ENCODE assay signal across 17 cellular contexts in genomic region chr10:101072923-101073322, GRCh38. TPM values are rescaled to one million over a fixed set of nuclear protein-coding genes. Genes with fewer than 3 reads are reported as not detected.
A peak's percentile ranks its signal among the peaks of the same experiment; 100 is the strongest.
DNase-seq lines count a peak whose midpoint lies in the region; ATAC-seq and TF ChIP-seq lines count a peak whose summit lies in the region.
"Had no signal": no experiment of that assay in that cellular context is flagged by ENCODE, and none has a peak within 500 bp of the region (broad histone marks: within the 10 kb centered on the region; RNA-seq: fewer than 3 reads in every experiment).

No MANE protein-coding gene starts in this region.

- H3K27me3 Mint-ChIP-seq in dendritic cell treated with granulocyte-macrophage colony-stimulating factor and Interleukin-4, amounts not matched to agents 40 ng/mL and 50 ng/mL, for 4 days: peaks cover 34% of the 10 kb centered on the region
- peaks cover 21 to 53% of the 10 kb centered on the region in 2 donors for H3K27me3 Mint-ChIP-seq in CD8-positive, alpha-beta memory T cell

- DNase-seq in Ammon's horn (ENCODE audit: low spot score) (peak; percentile 14), H7 (peak; percentile 22), neuronal stem cell (ENCODE audit: low spot score) (no peak), transverse colon (no peak), NCI-H82 (lab: John Stamatoyannopoulos, UW) (no peak)
- no peak for DNase-seq in CD8-positive, alpha-beta memory T cell
- DNase-seq: 8988T, C1 segment of cervical spinal cord, NCI-H1417, NCI-H1930, NCI-H446 treated with DMSO at 0.1 percent for 48 hours, PC-9, SW 1271 had no signal

- no peak overlapping the region for H4K91ac ChIP-seq in neuronal stem cell (ENCODE audit: low read depth, low read length, poor library complexity)

- no peak overlapping the region for H3K4me3 Mint-ChIP-seq in dendritic cell treated with granulocyte-macrophage colony-stimulating factor and Interleukin-4, amounts not matched to agents 40 ng/mL and 50 ng/mL, for 4 days
- H3K4me3 Mint-ChIP-seq in CD8-positive, alpha-beta memory T cell: no peak overlapping the region

- H2BK120ac ChIP-seq in neuronal stem cell (ENCODE audit: low read depth, low read length): no peak overlapping the region

- POLR2A ChIA-PET in CD8-positive, alpha-beta memory T cell (lab: Charles Lee): no interaction called here

- ATAC-seq in HG02852 (IDR thresholded peaks at IDR 0.05; ENCODE audit: unreplicated experiment): no peak

- H3K4me1 ChIP-seq in neuronal stem cell (ENCODE audit: control insufficient read depth in 2 of 2, insufficient read depth in 1 of 2, low read depth in 1 of 2, low read length in 2 of 2) (peaks cover 0 to 6% of the 10 kb centered on the region in 2 donors), transverse colon (peaks cover 0 to 7% (median 0%) of the 10 kb centered on the region in 4 donors)
- H3K4me1 ChIP-seq in CD8-positive, alpha-beta memory T cell (ENCODE audit: insufficient read depth, low read length): no peaks in the 10 kb centered on the region
- H3K4me1 ChIP-seq: SJSA1 had no signal

- no peak overlapping the region for H2AFZ ChIP-seq in neuronal stem cell (ENCODE audit: low read length)
- H2AFZ ChIP-seq: PC-9 had no signal

- peak overlapping the region; percentile 93 for H3K27ac Mint-ChIP-seq in dendritic cell treated with granulocyte-macrophage colony-stimulating factor and Interleukin-4, amounts not matched to agents 40 ng/mL and 50 ng/mL, for 4 days
- peak overlapping the region in 1 of 8 donors; percentile 16 for H3K27ac Mint-ChIP-seq in CD8-positive, alpha-beta memory T cell

- H3K27ac ChIP-seq in neuronal stem cell (replicated peaks; ENCODE audit: low read length) (no peak overlapping the region), transverse colon (no peak overlapping the region)
- no peak overlapping the region for H3K27ac ChIP-seq in CD8-positive, alpha-beta memory T cell (ENCODE audit: low read depth, low read length)
- H3K27ac ChIP-seq: PC-9, SJSA1 had no signal

- H3K18ac ChIP-seq in neuronal stem cell (ENCODE audit: low read length): no peak overlapping the region

- H3K36me3 Mint-ChIP-seq in dendritic cell treated with granulocyte-macrophage colony-stimulating factor and Interleukin-4, amounts not matched to agents 40 ng/mL and 50 ng/mL, for 4 days (ENCODE audit: low read depth): no peaks in the 10 kb centered on the region
- H3K36me3 Mint-ChIP-seq in CD8-positive, alpha-beta memory T cell: no peaks in the 10 kb centered on the region
- H3K36me3 Mint-ChIP-seq: IgD-negative memory B cell had no signal

- H2BK15ac ChIP-seq in neuronal stem cell (ENCODE audit: low read length): no peak overlapping the region

- H3K23ac ChIP-seq in neuronal stem cell (ENCODE audit: low read depth, low read length, poor library complexity): no peak overlapping the region

- H4K8ac ChIP-seq in neuronal stem cell (ENCODE audit: low read depth, low read length): no peak overlapping the region

- H3K9me3 Mint-ChIP-seq in dendritic cell treated with granulocyte-macrophage colony-stimulating factor and Interleukin-4, amounts not matched to agents 40 ng/mL and 50 ng/mL, for 4 days: no peaks in the 10 kb centered on the region
- no peaks in the 10 kb centered on the region for H3K9me3 Mint-ChIP-seq in CD8-positive, alpha-beta memory T cell
- H3K9me3 Mint-ChIP-seq: IgD-negative memory B cell had no signal

- H3K27me3 ChIP-seq in H7 (ENCODE audit: control insufficient read depth, insufficient read depth, low read length): peaks cover 33% of the 10 kb centered on the region
- H3K27me3 ChIP-seq in neuronal stem cell (ENCODE audit: control insufficient read depth in 3 of 3, insufficient read depth in 3 of 3, low read depth in 1 of 3, low read length in 3 of 3): peaks cover 0 to 72% (median 42%) of the 10 kb centered on the region in 3 experiments
- peaks cover 63% of the 10 kb centered on the region for H3K27me3 ChIP-seq in transverse colon
- no peaks in the 10 kb centered on the region for H3K27me3 ChIP-seq in CD8-positive, alpha-beta memory T cell (ENCODE audit: insufficient read depth, low read length, poor library complexity, severe bottlenecking)

- TF ChIP-seq CTCF in transverse colon (IDR thresholded peaks at IDR 0.05): no peak

- no peak overlapping the region for H3K4ac ChIP-seq in neuronal stem cell (ENCODE audit: low read length)

- no peaks in the 10 kb centered on the region for H3K79me1 ChIP-seq in neuronal stem cell (ENCODE audit: low read depth, low read length)

- H3K36me3 ChIP-seq in H7 (replicated peaks; ENCODE audit: control insufficient read depth, insufficient read depth, low read length): no peaks in the 10 kb centered on the region
- no peaks in the 10 kb centered on the region for H3K36me3 ChIP-seq in neuronal stem cell (replicated peaks in 1 of 2; ENCODE audit: control insufficient read depth in 2 of 2, insufficient read depth in 2 of 2, low read length in 2 of 2)
- H3K36me3 ChIP-seq in transverse colon: no peaks in the 10 kb centered on the region
- no peaks in the 10 kb centered on the region for H3K36me3 ChIP-seq in CD8-positive, alpha-beta memory T cell (ENCODE audit: insufficient read depth, low read length)
- H3K36me3 ChIP-seq: SJSA1 had no signal

- no peak for TF ChIP-seq POLR2A in transverse colon (IDR thresholded peaks at IDR 0.05)

- TF ChIP-seq EP300 in transverse colon (IDR thresholded peaks at IDR 0.05; ENCODE audit: low read depth): no peak

- no CpG with 5 or more reads among the region's 9 CpGs for WGBS in neuronal stem cell (ENCODE audit: extremely low coverage in 2 of 2, insufficient read length in 2 of 2, insufficient replicate concordance in 1 of 2), 2 donors
- WGBS in transverse colon (ENCODE audit: low coverage in 1 of 2), 2 donors: 59 to 100% methylated on average over 1 to 9 of the region's 9 CpGs

- H2BK12ac ChIP-seq in neuronal stem cell (ENCODE audit: low read length): no peak overlapping the region

- peak overlapping the region; percentile 80 for H3K9ac ChIP-seq in neuronal stem cell (ENCODE audit: low read depth, low read length, poor library complexity)

- peaks cover 0 to 3% of the 10 kb centered on the region in 2 donors for H3K9me3 ChIP-seq in neuronal stem cell (replicated peaks in 1 of 2; ENCODE audit: control insufficient read depth in 2 of 2, insufficient read depth in 1 of 2, low read depth in 1 of 2, low read length in 2 of 2)
- no peaks in the 10 kb centered on the region for H3K9me3 ChIP-seq in transverse colon
- H3K9me3 ChIP-seq in CD8-positive, alpha-beta memory T cell (ENCODE audit: low read length): no peaks in the 10 kb centered on the region
- H3K9me3 ChIP-seq: SJSA1 had no signal

- no peak overlapping the region for H3K14ac ChIP-seq in neuronal stem cell (ENCODE audit: low read length)

- no peak overlapping the region for H3K4me2 ChIP-seq in neuronal stem cell (ENCODE audit: insufficient read depth, low read length, poor library complexity, severe bottlenecking)
- H3K4me2 ChIP-seq: PC-9 had no signal

- intact Hi-C loops in dendritic cell treated with granulocyte-macrophage colony-stimulating factor and Interleukin-4, amounts not matched to agents 40 ng/mL and 50 ng/mL, for 4 days (cut with micrococcal nuclease): loop anchor here (5.0 kb wide), 1 partner anchor 41 kb away; the partner anchor contains the start of genes PDZD7 and SFXN3
- intact Hi-C loops in transverse colon (cut with DNase I; ENCODE audit: low total_unique reads): loop anchor here (5.0 kb wide), 1 partner anchor 1461 kb away; no protein-coding TSS in a partner anchor

- H2AK5ac ChIP-seq in neuronal stem cell (ENCODE audit: low read depth, low read length): no peak overlapping the region

- in situ Hi-C loops in transverse colon (cut with MboI; ENCODE audit: low pct_ligation_motif_present in 1 of 4, low pct_unique_long_range_greater_than_20kb in 1 of 4, low sequenced_read_pairs in 3 of 4): no loop called here

- H3K4me1 Mint-ChIP-seq in dendritic cell treated with granulocyte-macrophage colony-stimulating factor and Interleukin-4, amounts not matched to agents 40 ng/mL and 50 ng/mL, for 4 days (ENCODE audit: low read depth): peaks cover 68% of the 10 kb centered on the region
- peaks cover 0 to under 1% (median under 1%) of the 10 kb centered on the region in 3 donors for H3K4me1 Mint-ChIP-seq in CD8-positive, alpha-beta memory T cell

- H3K4me3 ChIP-seq in H7 (ENCODE audit: insufficient read depth, low read depth, low read length) (no peak overlapping the region), neuronal stem cell (ENCODE audit: low read length in 2 of 2) (peak overlapping the region in 1 of 2 donors; percentile 16), transverse colon (no peak overlapping the region)
- no peak overlapping the region for H3K4me3 ChIP-seq in CD8-positive, alpha-beta memory T cell (ENCODE audit: low read length)
- H3K4me3 ChIP-seq: PC-9, SJSA1 had no signal

- H2BK5ac ChIP-seq in neuronal stem cell (ENCODE audit: low read length): no peak overlapping the region

- CTCF ChIA-PET in CD8-positive, alpha-beta memory T cell (lab: Charles Lee): no interaction called here

RNA-seq across cellular contexts. Expression of gene KAZALD1, which starts 11.1 kb away (rescaled TPM):
- total RNA-seq in H7 (2014; rRNA removed; shearing (Covaris generic)): 11.9 and 22.0 TPM in 2 replicates
- 3.0 TPM for polyA plus RNA-seq in neuronal stem cell (2013, experiment 1 of 2)
- polyA plus RNA-seq in neuronal stem cell (2013, experiment 2 of 2): 2.4 TPM
- total RNA-seq in transverse colon: 10 to 100 TPM in 2 of 4 donors, 1 to 10 TPM in 2; 3.8 to 18.8 (median 10.0) TPM
- total RNA-seq in CD8-positive, alpha-beta memory T cell: under 1 TPM; 0.18 to 0.20 TPM
- not detected for polyA plus RNA-seq in CD8-positive, alpha-beta memory T cell
- polyA plus RNA-seq: IgD-negative memory B cell had no signal

RNA-seq across cellular contexts. Expression of gene SFXN3, which starts 41.9 kb away (rescaled TPM):
- 4.1 and 5.6 TPM in 2 replicates for total RNA-seq in H7 (2014; rRNA removed; shearing (Covaris generic))
- polyA plus RNA-seq in neuronal stem cell (2013, experiment 1 of 2): 0.06 TPM
- polyA plus RNA-seq in neuronal stem cell (2013, experiment 2 of 2): 0.11 TPM
- 100 to 1,000 TPM in 1 of 4 donors, 10 to 100 TPM in 3; 47.8 to 442 (median 53.1) TPM for total RNA-seq in transverse colon
- total RNA-seq in CD8-positive, alpha-beta memory T cell: 10 to 100 TPM; 25.2 to 26.5 TPM
- 17.6 TPM for polyA plus RNA-seq in CD8-positive, alpha-beta memory T cell

RNA-seq across cellular contexts. Expression of gene PDZD7, which starts 42.0 kb away (rescaled TPM):
- total RNA-seq in H7 (2014; rRNA removed; shearing (Covaris generic)): 2.3 and 5.1 TPM in 2 replicates
- polyA plus RNA-seq in neuronal stem cell (2013, experiment 1 of 2): 0.29 TPM
- 0.33 TPM for polyA plus RNA-seq in neuronal stem cell (2013, experiment 2 of 2)
- total RNA-seq in transverse colon: 1 to 10 TPM in 1 of 4 donors, under 1 TPM in 2, not detected in 1; 0.27 to 2.0 (median 0.64) TPM
- total RNA-seq in CD8-positive, alpha-beta memory T cell: under 1 TPM; 0.31 to 0.33 TPM
- 0.23 TPM for polyA plus RNA-seq in CD8-positive, alpha-beta memory T cell
- polyA plus RNA-seq: IgD-negative memory B cell had no signal

RNA-seq across cellular contexts. Expression of gene TLX1, which starts 58.2 kb away (rescaled TPM):
- 0.11 TPM in 1 of 2 replicates, not detected in the other for total RNA-seq in H7 (2014; rRNA removed; shearing (Covaris generic))
- polyA plus RNA-seq in neuronal stem cell (2013, experiment 1 of 2): not detected
- polyA plus RNA-seq in neuronal stem cell (2013, experiment 2 of 2): not detected
- total RNA-seq in transverse colon: under 1 TPM in 2 of 4 donors, not detected in 2; 0.14 to 0.60 TPM
- total RNA-seq in CD8-positive, alpha-beta memory T cell: not detected
- polyA plus RNA-seq in CD8-positive, alpha-beta memory T cell: not detected
- total RNA-seq: PC-9, SJSA1 had no signal
- polyA plus RNA-seq: IgD-negative memory B cell had no signal

Comparison
In these comparisons a context has a peak if more than half of its experiments do, and no peak if none do; other contexts are left out.
1. DNase-seq: peak in Ammon's horn (single experiment) and H7 (single experiment); none in neuronal stem cell (single experiment), transverse colon (single experiment), CD8-positive, alpha-beta memory T cell (0 of 5) and NCI-H82 (single experiment).